In genomic region chr6:49522710-49523593, GRCh38 we compare ENCODE assay signal across 1 cellular context.
TF ChIP-seq lines count a peak whose summit lies in the region.

No MANE protein-coding gene starts in this region.

TF ChIP-seq in HepG2, 621 proteins besides CTCF, POLR2A, EP300 and RAD21 (continued from another document and continues in another):
- TF ChIP-seq ZHX2 (IDR thresholded peaks at IDR 0.05; ENCODE audit: low read depth) (0 out of 2 replicates have a peak, but pooled peaks have one; percentile 37), ZHX2 (CRISPR knock-in tag; IDR thresholded peaks at IDR 0.05; ENCODE audit: borderline replicate concordance) (peak; percentile 99; the same call in 1 of the 2 replicates), ZNF574 (CRISPR knock-in tag; IDR thresholded peaks at IDR 0.05) (peak; percentile 65), NBN (conservative IDR thresholded peaks at IDR 0.05) (no peak), ZSCAN31 (CRISPR knock-in tag; IDR thresholded peaks at IDR 0.05; ENCODE audit: low read depth) (peak; percentile 73), ZNF740 (CRISPR knock-in tag; IDR thresholded peaks at IDR 0.05) (0 out of 2 replicates have a peak, but pooled peaks have one; percentile 9), ZNF446 (CRISPR knock-in tag; IDR thresholded peaks at IDR 0.05) (no peak), NAIF1 (CRISPR knock-in tag; IDR thresholded peaks at IDR 0.05; ENCODE audit: borderline replicate concordance) (peak; percentile 50; the same call in 1 of the 2 replicates), ATF7 (IDR thresholded peaks at IDR 0.05) (no peak), ATF7 (CRISPR knock-in tag; IDR thresholded peaks at IDR 0.05) (peak; percentile 41; the same call in 1 of the 2 replicates), KDM2A (CRISPR knock-in tag; IDR thresholded peaks at IDR 0.05; ENCODE audit: borderline replicate concordance, low read depth) (peak; percentile 48), CHCHD3 (CRISPR knock-in tag; IDR thresholded peaks at IDR 0.05) (no peak), ZNF7 (CRISPR knock-in tag; IDR thresholded peaks at IDR 0.05) (no peak), ZBTB49 (CRISPR knock-in tag; IDR thresholded peaks at IDR 0.05; ENCODE audit: borderline replicate concordance) (no peak), MXI1 (IDR thresholded peaks at IDR 0.05; ENCODE audit: borderline replicate concordance, low read depth, low read length) (peak; percentile 42; the same call in 1 of the 3 replicates), CREB1 (IDR thresholded peaks at IDR 0.05) (peak; percentile 59), CREB1 (CRISPR knock-in tag; IDR thresholded peaks at IDR 0.05) (peak; percentile 90), MED8 (CRISPR knock-in tag; IDR thresholded peaks at IDR 0.05; ENCODE audit: insufficient replicate concordance) (peak; percentile 33), YEATS4 (CRISPR knock-in tag; IDR thresholded peaks at IDR 0.05; ENCODE audit: borderline replicate concordance) (peak; percentile 77; the same call in 1 of the 2 replicates), AHDC1 (CRISPR knock-in tag; IDR thresholded peaks at IDR 0.05; ENCODE audit: borderline replicate concordance) (peak; percentile 99), MYPOP (CRISPR knock-in tag; IDR thresholded peaks at IDR 0.05) (no peak; the same call in 1 of the 2 replicates), ZBTB7A (CRISPR knock-in tag; IDR thresholded peaks at IDR 0.05) (no peak; the same call in 1 of the 2 replicates), TBL1XR1 (IDR thresholded peaks at IDR 0.05; ENCODE audit: borderline replicate concordance, low read length, partially characterized antibody) (peak; percentile 73), KLF16 (CRISPR knock-in tag; IDR thresholded peaks at IDR 0.05) (0 out of 4 replicates have a peak, but pooled peaks of 1 of the 2 experiments have one; percentile 71), HMG20A (CRISPR knock-in tag; IDR thresholded peaks at IDR 0.05; ENCODE audit: borderline replicate concordance) (peak; percentile 98), WIZ (CRISPR knock-in tag; IDR thresholded peaks at IDR 0.05) (no peak), SKI (IDR thresholded peaks at IDR 0.05; ENCODE audit: partially characterized antibody) (peak; percentile 86), ZNF569 (CRISPR knock-in tag; IDR thresholded peaks at IDR 0.05; ENCODE audit: borderline replicate concordance) (0 out of 2 replicates have a peak, but pooled peaks have one; percentile 37), FLYWCH1 (CRISPR knock-in tag; IDR thresholded peaks at IDR 0.05) (no peak), TEAD3 (CRISPR knock-in tag; optimal IDR thresholded peaks at IDR 0.05; ENCODE audit: borderline replicate concordance) (peak; percentile 87), ZNF513 (CRISPR knock-in tag; conservative IDR thresholded peaks at IDR 0.05) (no peak), BATF2 (CRISPR knock-in tag; IDR thresholded peaks at IDR 0.05) (no peak), ZNF580 (CRISPR knock-in tag; IDR thresholded peaks at IDR 0.05; ENCODE audit: borderline replicate concordance, low read depth) (peak; percentile 94), ETS1 (CRISPR knock-in tag; IDR thresholded peaks at IDR 0.05) (no peak)
